ENCODE assay signal across 10 cellular contexts in the genomic region with DNA sequence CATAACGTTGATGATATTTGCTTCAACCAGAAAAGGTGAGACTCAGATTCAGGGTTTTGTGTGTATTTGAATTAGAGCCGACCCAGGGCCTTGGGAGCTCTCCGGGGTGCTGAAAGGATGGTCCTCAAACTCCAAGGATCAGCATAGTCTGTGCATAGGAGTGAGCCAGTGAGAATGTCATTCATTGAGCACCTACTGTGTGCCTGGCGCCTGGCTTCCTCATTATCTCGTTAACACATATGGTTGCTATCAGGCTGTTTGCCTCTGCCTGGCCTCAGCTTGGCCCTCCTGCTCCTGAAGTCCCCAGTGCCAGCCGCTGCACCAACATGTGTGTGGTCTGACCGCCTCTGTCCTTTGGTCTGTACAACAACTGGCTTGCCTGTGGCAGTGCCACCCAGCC. TPM values are rescaled to one million over a fixed set of nuclear protein-coding genes. Genes with fewer than 3 reads are reported as not detected.
DNase-seq lines count a peak whose midpoint lies in the region; ATAC-seq lines count a peak whose summit lies in the region.
"Had no signal": no experiment of that assay in that cellular context is flagged by ENCODE, and none has a peak within 500 bp of the region (broad histone marks: within the 10 kb centered on the region; RNA-seq: fewer than 3 reads in every experiment).

No MANE protein-coding gene starts in this region.

- peaks cover 3% of the 10 kb centered on the region for H3K36me3 Mint-ChIP-seq in activated CD8-positive, alpha-beta T cell treated with anti-CD3 and anti-CD28 coated beads, Interleukin-2, amount 10 ng/mL, durations not matched to agents 7 days and 5 days (ENCODE audit: low read depth)
- H3K36me3 Mint-ChIP-seq in naive thymus-derived CD8-positive, alpha-beta T cell: peaks cover 0 to 13% (median 3%) of the 10 kb centered on the region in 3 donors

- ATAC-seq in activated CD8-positive, alpha-beta T cell treated with anti-CD3 and anti-CD28 coated beads, Interleukin-2, amount 10 ng/mL, durations not matched to agents 7 days and 5 days: no peak
- ATAC-seq in left lobe of liver (peak; percentile 52), GM21717 (IDR thresholded peaks at IDR 0.05; ENCODE audit: unreplicated experiment) (no peak)
- no peak for ATAC-seq in naive thymus-derived CD8-positive, alpha-beta T cell
- ATAC-seq: effector memory CD8-positive, alpha-beta T cell; lower lobe of right lung had no signal

- H3K4me3 Mint-ChIP-seq in activated CD8-positive, alpha-beta T cell treated with anti-CD3 and anti-CD28 coated beads, Interleukin-2, amount 10 ng/mL, durations not matched to agents 7 days and 5 days: no peak overlapping the region
- H3K4me3 Mint-ChIP-seq in naive thymus-derived CD8-positive, alpha-beta T cell: no peak overlapping the region
- H3K4me3 Mint-ChIP-seq: effector memory CD8-positive, alpha-beta T cell had no signal

- peaks cover 29% of the 10 kb centered on the region for H3K27me3 Mint-ChIP-seq in activated CD8-positive, alpha-beta T cell treated with anti-CD3 and anti-CD28 coated beads, Interleukin-2, amount 10 ng/mL, durations not matched to agents 7 days and 5 days (ENCODE audit: low read depth)
- H3K27me3 Mint-ChIP-seq in naive thymus-derived CD8-positive, alpha-beta T cell: peaks cover 28 to 61% (median 43%) of the 10 kb centered on the region in 5 donors

- POLR2A ChIA-PET in activated CD8-positive, alpha-beta T cell treated with anti-CD3 and anti-CD28 coated beads, Interleukin-2, amount 10 ng/mL, durations not matched to agents 7 days and 5 days (lab: Charles Lee): no interaction called here
- POLR2A ChIA-PET in naive thymus-derived CD8-positive, alpha-beta T cell (lab: Charles Lee): no interaction called here

- H3K27ac Mint-ChIP-seq in activated CD8-positive, alpha-beta T cell treated with anti-CD3 and anti-CD28 coated beads, Interleukin-2, amount 10 ng/mL, durations not matched to agents 7 days and 5 days: no peak overlapping the region
- H3K27ac Mint-ChIP-seq in naive thymus-derived CD8-positive, alpha-beta T cell: no peak overlapping the region
- H3K27ac Mint-ChIP-seq: effector memory CD8-positive, alpha-beta T cell had no signal

- peak; percentile 4 for DNase-seq in COLO829 (ENCODE audit: low spot score)
- DNase-seq in HT-29 (ENCODE audit: low spot score): peak; percentile 22
- DNase-seq in activated CD8-positive, alpha-beta T cell treated with anti-CD3 and anti-CD28 coated beads, Interleukin-2, amount 10 ng/mL, durations not matched to agents 7 days and 5 days: peak; percentile 51
- no peak for DNase-seq in left lobe of liver (ENCODE audit: low spot score)
- no peak for DNase-seq in NCI-H187 treated with DMSO at 0.1 percent for 48 hours (lab: John Stamatoyannopoulos, UW)
- DNase-seq in naive thymus-derived CD8-positive, alpha-beta T cell: no peak
- DNase-seq in NCI-H2081 treated with DMSO at 0.1 percent for 48 hours (lab: John Stamatoyannopoulos, UW): no peak
- DNase-seq: lower lobe of right lung had no signal

- no peaks in the 10 kb centered on the region for H3K9me3 Mint-ChIP-seq in activated CD8-positive, alpha-beta T cell treated with anti-CD3 and anti-CD28 coated beads, Interleukin-2, amount 10 ng/mL, durations not matched to agents 7 days and 5 days (ENCODE audit: insufficient read depth)
- H3K9me3 Mint-ChIP-seq in naive thymus-derived CD8-positive, alpha-beta T cell: peaks cover 0 to 16% (median 0%) of the 10 kb centered on the region in 9 donors
- H3K9me3 Mint-ChIP-seq: effector memory CD8-positive, alpha-beta T cell had no signal

- no peaks in the 10 kb centered on the region for H3K4me1 Mint-ChIP-seq in activated CD8-positive, alpha-beta T cell treated with anti-CD3 and anti-CD28 coated beads, Interleukin-2, amount 10 ng/mL, durations not matched to agents 7 days and 5 days (ENCODE audit: low read depth)
- H3K4me1 Mint-ChIP-seq in naive thymus-derived CD8-positive, alpha-beta T cell: peaks cover 0 to 7% (median 2%) of the 10 kb centered on the region in 4 donors

- CTCF ChIA-PET in activated CD8-positive, alpha-beta T cell treated with anti-CD3 and anti-CD28 coated beads, Interleukin-2, amount 10 ng/mL, durations not matched to agents 7 days and 5 days (lab: Charles Lee): interaction anchor here (1.8 kb wide), 1 partner anchor 25 kb away, joined by 11 read pairs; no protein-coding TSS in a partner anchor

RNA-seq across cellular contexts. Expression of a gene that starts 25.1 kb away (rescaled TPM):
- total RNA-seq in HT-29 (2014; rRNA removed; shearing (Covaris generic)): not detected in 2 replicates
- total RNA-seq in activated CD8-positive, alpha-beta T cell treated with anti-CD3 and anti-CD28 coated beads, Interleukin-2, amount 10 ng/mL, durations not matched to agents 7 days and 5 days: 1 to 10 TPM; 9.3 to 9.6 TPM
- not detected for total RNA-seq in left lobe of liver
- under 1 TPM in 1 of 2 experiments, not detected in 1; 0.38 TPM for total RNA-seq in naive thymus-derived CD8-positive, alpha-beta T cell
- 1 to 10 TPM in 1 of 3 donors, under 1 TPM in 2; 0.15 to 9.6 (median 0.68) TPM for polyA plus RNA-seq in naive thymus-derived CD8-positive, alpha-beta T cell

RNA-seq across cellular contexts. Expression of a gene that starts 44.2 kb away (rescaled TPM):
- 49.2 and 49.8 TPM in 2 replicates for total RNA-seq in HT-29 (2014; rRNA removed; shearing (Covaris generic))
- 1 to 10 TPM in 1 of 2 experiments, under 1 TPM in 1; 0.97 to 1.3 TPM for total RNA-seq in activated CD8-positive, alpha-beta T cell treated with anti-CD3 and anti-CD28 coated beads, Interleukin-2, amount 10 ng/mL, durations not matched to agents 7 days and 5 days
- 14.3 TPM for total RNA-seq in left lobe of liver
- 1 to 10 TPM; 4.8 to 5.9 TPM for total RNA-seq in naive thymus-derived CD8-positive, alpha-beta T cell
- 1 to 10 TPM; 2.9 to 5.4 (median 4.7) TPM for polyA plus RNA-seq in naive thymus-derived CD8-positive, alpha-beta T cell

Comparison
In these comparisons a context has a peak if more than half of its experiments do, and no peak if none do; other contexts are left out.
1. DNase-seq: peak in COLO829 (single experiment), HT-29 (single experiment) and activated CD8-positive, alpha-beta T cell treated with anti-CD3 and anti-CD28 coated beads, Interleukin-2, amount 10 ng/mL, durations not matched to agents 7 days and 5 days (single experiment); none in left lobe of liver (single experiment), NCI-H187 treated with DMSO at 0.1 percent for 48 hours (single experiment), naive thymus-derived CD8-positive, alpha-beta T cell (0 of 10) and NCI-H2081 treated with DMSO at 0.1 percent for 48 hours (single experiment).